Comparison of ENCODE assay signal across 1 cellular context in the genomic region with DNA sequence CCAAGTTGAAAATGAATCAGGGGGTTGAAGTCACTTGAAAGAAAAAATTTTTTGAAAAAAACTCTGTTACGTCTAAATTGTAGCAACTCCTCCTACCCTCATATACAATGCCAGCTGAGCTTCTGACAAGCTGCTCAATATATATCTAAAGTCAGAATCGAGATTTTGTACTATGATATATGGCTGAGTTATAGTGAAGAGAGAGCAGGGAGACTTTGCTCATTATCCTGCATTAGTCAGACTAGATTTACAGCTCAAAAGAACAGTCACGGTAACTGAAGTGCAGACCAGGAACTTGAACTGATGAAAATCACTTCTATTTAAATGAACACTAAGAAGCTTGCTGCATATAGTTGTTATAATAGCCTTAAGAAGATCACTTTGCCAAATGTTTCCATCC.
TF ChIP-seq lines count a peak whose summit lies in the region.

No MANE protein-coding gene starts in this region.

TF ChIP-seq in WTC11, 78 proteins besides CTCF, POLR2A, EP300 and RAD21 (continued from another document):
- TF ChIP-seq STAT6 (CRISPR knock-in tag; conservative IDR thresholded peaks at IDR 0.05; ENCODE audit: low read depth) (no peak), ZNF512 (CRISPR knock-in tag; IDR thresholded peaks at IDR 0.05; ENCODE audit: borderline replicate concordance) (no peak), JAZF1 (CRISPR knock-in tag; IDR thresholded peaks at IDR 0.05) (no peak), AR (CRISPR knock-in tag; IDR thresholded peaks at IDR 0.05) (no peak), USF1 (CRISPR knock-in tag; IDR thresholded peaks at IDR 0.05) (no peak), SOX15 (CRISPR knock-in tag; IDR thresholded peaks at IDR 0.05) (no peak), SP1 (CRISPR knock-in tag; conservative IDR thresholded peaks at IDR 0.05) (no peak)
- TF ChIP-seq, protein P1, sequence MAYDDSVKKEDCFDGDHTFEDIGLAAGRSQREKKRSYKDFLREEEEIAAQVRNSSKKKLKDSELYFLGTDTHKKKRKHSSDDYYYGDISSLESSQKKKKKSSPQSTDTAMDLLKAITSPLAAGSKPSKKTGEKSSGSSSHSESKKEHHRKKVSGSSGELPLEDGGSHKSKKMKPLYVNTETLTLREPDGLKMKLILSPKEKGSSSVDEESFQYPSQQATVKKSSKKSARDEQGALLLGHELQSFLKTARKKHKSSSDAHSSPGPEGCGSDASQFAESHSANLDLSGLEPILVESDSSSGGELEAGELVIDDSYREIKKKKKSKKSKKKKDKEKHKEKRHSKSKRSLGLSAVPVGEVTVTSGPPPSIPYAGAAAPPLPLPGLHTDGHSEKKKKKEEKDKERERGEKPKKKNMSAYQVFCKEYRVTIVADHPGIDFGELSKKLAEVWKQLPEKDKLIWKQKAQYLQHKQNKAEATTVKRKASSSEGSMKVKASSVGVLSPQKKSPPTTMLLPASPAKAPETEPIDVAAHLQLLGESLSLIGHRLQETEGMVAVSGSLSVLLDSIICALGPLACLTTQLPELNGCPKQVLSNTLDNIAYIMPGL (CRISPR knock-in tag; IDR thresholded peaks at IDR 0.05): no peak
